8 cellular contexts compared by ENCODE assay signal in the genomic region with DNA sequence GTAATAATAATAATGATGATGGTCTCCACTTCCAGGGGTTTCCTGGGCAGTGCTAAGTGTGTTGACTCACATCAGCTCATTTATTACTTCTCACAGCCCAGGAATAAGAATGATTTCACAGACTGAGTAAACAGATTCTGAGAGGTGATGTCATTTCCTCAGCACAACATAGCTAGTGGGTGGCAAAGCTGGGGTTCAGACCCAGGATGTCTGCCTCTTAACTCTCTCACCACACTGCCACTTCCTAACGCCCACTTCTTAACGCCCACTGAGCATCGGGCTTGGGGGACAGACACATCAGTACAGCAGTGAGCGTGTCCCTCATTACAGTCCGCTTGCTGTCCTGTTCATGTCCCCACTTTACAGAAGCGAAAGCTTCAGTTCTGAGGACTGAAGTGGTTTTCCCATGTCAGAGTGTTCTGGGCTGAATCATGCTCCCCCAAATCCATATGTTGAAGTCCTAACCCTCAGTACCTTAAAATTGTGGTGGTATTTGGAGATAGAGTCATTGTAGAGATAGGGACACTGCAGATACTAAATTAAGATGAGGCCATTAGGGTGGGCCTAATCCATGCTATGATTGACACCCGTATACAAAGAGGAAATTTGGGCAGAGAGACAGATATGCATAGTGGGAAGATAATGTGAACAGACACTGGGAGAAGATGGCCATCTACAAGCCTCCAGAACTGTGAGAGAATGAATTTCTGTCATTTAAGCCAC.
DNase-seq lines count a peak whose midpoint lies in the region; ATAC-seq and TF ChIP-seq lines count a peak whose summit lies in the region.

No MANE protein-coding gene starts in this region.

- no peak overlapping the region for H3K27ac ChIP-seq in naive thymus-derived CD4-positive, alpha-beta T cell (ENCODE audit: low read depth, low read length)

- H3K27me3 Mint-ChIP-seq in activated T-helper 17 cell treated with anti-CD3 and anti-CD28 coated beads, Interleukin-2, amount 50 U/mL, for 72 hours: no peaks in the 10 kb centered on the region
- H3K27me3 Mint-ChIP-seq in naive thymus-derived CD4-positive, alpha-beta T cell: no peaks in the 10 kb centered on the region

- POLR2A ChIA-PET in naive thymus-derived CD4-positive, alpha-beta T cell (lab: Charles Lee): interaction anchor here (1.0 to 2.0 kb wide), 4 partner anchors 42 to 504 kb away, joined by 3 to 8 read pairs (median 6); a partner anchor contains a TSS

- DNase-seq in GM10266 (ENCODE audit: extremely low spot score) (peak; percentile 79), HK-2 (ENCODE audit: unreplicated experiment) (peak; percentile 5)
- peak in 8 of 9 donors; percentile 35 to 79 (median 48) for DNase-seq in naive thymus-derived CD4-positive, alpha-beta T cell

- H3K4me3 Mint-ChIP-seq in activated T-helper 17 cell treated with anti-CD3 and anti-CD28 coated beads, Interleukin-2, amount 50 U/mL, for 72 hours: peak overlapping the region; percentile 48
- H3K4me3 Mint-ChIP-seq in naive thymus-derived CD4-positive, alpha-beta T cell: peak overlapping the region in 8 of 10 donors; percentile 17 to 72 (median 58)

- no peaks in the 10 kb centered on the region for H3K9me3 Mint-ChIP-seq in activated T-helper 17 cell treated with anti-CD3 and anti-CD28 coated beads, Interleukin-2, amount 50 U/mL, for 72 hours
- H3K9me3 Mint-ChIP-seq in naive thymus-derived CD4-positive, alpha-beta T cell: no peaks in the 10 kb centered on the region

- no peaks in the 10 kb centered on the region for H3K9me3 ChIP-seq in naive thymus-derived CD4-positive, alpha-beta T cell (ENCODE audit: control insufficient read depth in 2 of 3, low read length in 3 of 3)

- intact Hi-C loops in naive thymus-derived CD4-positive, alpha-beta T cell (cut with micrococcal nuclease): loop anchor here in 1 of 2 donors (1.0 to 10.0 kb wide), 2 partner anchors 42 to 67 kb away; a partner anchor contains a TSS

- no peaks in the 10 kb centered on the region for H3K27me3 ChIP-seq in naive thymus-derived CD4-positive, alpha-beta T cell (ENCODE audit: control insufficient read depth in 2 of 2, insufficient read depth in 2 of 2, low read length in 2 of 2)

- peaks cover 17% of the 10 kb centered on the region for H3K4me1 Mint-ChIP-seq in activated T-helper 17 cell treated with anti-CD3 and anti-CD28 coated beads, Interleukin-2, amount 50 U/mL, for 72 hours
- peaks cover 18 to 38% (median 27%) of the 10 kb centered on the region in 7 donors for H3K4me1 Mint-ChIP-seq in naive thymus-derived CD4-positive, alpha-beta T cell

- peak; percentile 97 for ATAC-seq in activated T-helper 17 cell treated with anti-CD3 and anti-CD28 coated beads, Interleukin-2, amount 50 U/mL, for 72 hours (replicated peaks)
- peak; percentile 89 for ATAC-seq in naive thymus-derived CD4-positive, alpha-beta T cell
- ATAC-seq in GM19455 (IDR thresholded peaks at IDR 0.05; ENCODE audit: unreplicated experiment): no peak
- ATAC-seq in HG02870 (IDR thresholded peaks at IDR 0.05; ENCODE audit: unreplicated experiment): no peak
- no peak for ATAC-seq in GM18861 (IDR thresholded peaks at IDR 0.05; ENCODE audit: unreplicated experiment)
- no peak for ATAC-seq in GM21528 (IDR thresholded peaks at IDR 0.05; ENCODE audit: low FRiP score, unreplicated experiment)

- no peaks in the 10 kb centered on the region for H3K36me3 Mint-ChIP-seq in activated T-helper 17 cell treated with anti-CD3 and anti-CD28 coated beads, Interleukin-2, amount 50 U/mL, for 72 hours (ENCODE audit: low read depth)
- no peaks in the 10 kb centered on the region for H3K36me3 Mint-ChIP-seq in naive thymus-derived CD4-positive, alpha-beta T cell

- no peak for TF ChIP-seq CTCF in GM10266 (IDR thresholded peaks at IDR 0.05; ENCODE audit: control insufficient read depth, insufficient read depth, low read depth, missing control alignments)

- peaks cover 17 to 19% of the 10 kb centered on the region in 2 donors for H3K4me1 ChIP-seq in naive thymus-derived CD4-positive, alpha-beta T cell (ENCODE audit: control insufficient read depth in 2 of 2, insufficient read depth in 2 of 2, low read length in 2 of 2)

- no peaks in the 10 kb centered on the region for H3K36me3 ChIP-seq in naive thymus-derived CD4-positive, alpha-beta T cell (ENCODE audit: control insufficient read depth in 2 of 3, insufficient read depth in 3 of 3, low read length in 3 of 3)

- H3K27ac Mint-ChIP-seq in activated T-helper 17 cell treated with anti-CD3 and anti-CD28 coated beads, Interleukin-2, amount 50 U/mL, for 72 hours: peak overlapping the region; percentile 32
- peak overlapping the region; percentile 46 to 92 (median 80) for H3K27ac Mint-ChIP-seq in naive thymus-derived CD4-positive, alpha-beta T cell

- no peak overlapping the region for H3K4me3 ChIP-seq in naive thymus-derived CD4-positive, alpha-beta T cell (ENCODE audit: low read length)

- CTCF ChIA-PET in naive thymus-derived CD4-positive, alpha-beta T cell (lab: Charles Lee): interaction anchor here (0.6 kb wide), 1 partner anchor 22 kb away, joined by 3 read pairs; no protein-coding TSS in a partner anchor

Comparison
In these comparisons a context has a peak if more than half of its experiments do, and no peak if none do; other contexts are left out.
1. DNase-seq: peak in every context shown above with its lines; median percentile 79 in GM10266; 48 in naive thymus-derived CD4-positive, alpha-beta T cell; 5 in HK-2.
2. ATAC-seq: peak in activated T-helper 17 cell treated with anti-CD3 and anti-CD28 coated beads, Interleukin-2, amount 50 U/mL, for 72 hours (single experiment) and naive thymus-derived CD4-positive, alpha-beta T cell (single experiment); none in GM19455 (single experiment), HG02870 (single experiment), GM18861 (single experiment) and GM21528 (single experiment).